In the genomic region with DNA sequence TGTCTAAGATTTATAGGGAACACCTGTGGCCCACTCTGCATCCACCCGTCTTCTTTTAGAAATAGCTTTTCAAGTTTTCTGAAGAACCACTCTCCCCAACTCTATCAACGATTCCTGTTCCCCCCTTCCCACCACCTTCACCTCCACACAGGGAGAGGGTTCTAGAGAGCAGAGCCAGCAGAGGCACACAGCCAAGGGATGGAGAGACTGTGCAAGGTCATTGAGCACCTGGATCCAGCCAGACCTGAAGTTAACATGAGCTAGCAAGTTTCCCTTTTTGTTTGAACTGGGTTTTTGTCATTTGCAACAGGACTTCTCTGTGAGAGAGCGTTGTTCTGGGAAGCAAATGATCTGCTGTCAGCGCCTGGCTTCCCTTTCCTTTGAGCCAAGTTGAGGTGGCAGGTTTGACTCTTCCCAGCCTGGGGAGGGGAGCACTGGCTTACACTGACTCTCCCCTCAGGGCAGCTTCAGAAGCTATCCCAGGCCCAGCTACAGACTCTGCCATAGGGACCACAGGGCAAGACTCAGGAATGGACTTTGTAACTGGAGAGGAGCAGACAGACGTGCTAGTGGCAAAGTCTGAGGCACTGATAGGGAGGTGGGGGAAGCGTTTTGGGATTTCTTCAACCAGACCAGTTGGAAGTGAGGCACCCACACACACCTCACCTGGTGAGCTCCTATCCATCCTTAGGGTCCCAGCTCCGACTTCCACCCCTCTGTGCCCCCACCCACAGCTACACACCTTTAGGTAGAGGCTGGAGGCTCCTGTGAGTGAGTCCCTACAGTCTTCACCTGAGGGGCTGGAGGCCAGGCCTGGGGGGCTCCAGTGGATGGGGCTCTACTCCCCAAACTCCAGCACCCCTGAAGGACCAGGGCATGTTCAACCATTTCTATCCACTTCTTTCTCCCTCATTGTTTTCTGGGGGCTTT, we compare ENCODE assay signal across 2 cellular contexts.
TF ChIP-seq lines count a peak whose summit lies in the region.

No MANE protein-coding gene starts in this region.

TF ChIP-seq in H1, 55 proteins besides CTCF, POLR2A, EP300 and RAD21:
- TF ChIP-seq EZH2 (IDR thresholded peaks at IDR 0.05; ENCODE audit: low read depth, low read length, severe bottlenecking) (no peak), JUN (IDR thresholded peaks at IDR 0.05; ENCODE audit: low read depth, low read length) (no peak), KDM4A (IDR thresholded peaks at IDR 0.05; ENCODE audit: low read depth, low read length, severe bottlenecking) (no peak), TAF1 (IDR thresholded peaks at IDR 0.05; ENCODE audit: low read depth, low read length) (no peak), EGR1 (IDR thresholded peaks at IDR 0.05; ENCODE audit: borderline replicate concordance, low read depth, low read length) (no peak), SIX5 (IDR thresholded peaks at IDR 0.05; ENCODE audit: low read depth, low read length) (no peak), POU5F1 (IDR thresholded peaks at IDR 0.05; ENCODE audit: low read depth, low read length) (no peak), HDAC2 (IDR thresholded peaks at IDR 0.05; ENCODE audit: borderline replicate concordance in 1 of 2, low read depth in 2 of 2, low read length in 2 of 2) (no peak), SIN3A (conservative IDR thresholded peaks at IDR 0.05 in 1 of 2, IDR thresholded peaks at IDR 0.05 in 1 of 2; ENCODE audit: low read depth in 1 of 2, low read length in 2 of 2) (no peak), CEBPB (IDR thresholded peaks at IDR 0.05; ENCODE audit: low read depth, low read length) (no peak), SRF (IDR thresholded peaks at IDR 0.05; ENCODE audit: low read depth, low read length) (no peak), SP4 (IDR thresholded peaks at IDR 0.05; ENCODE audit: low read length) (no peak), SUZ12 (IDR thresholded peaks at IDR 0.05; ENCODE audit: low read length) (no peak), PHF8 (conservative IDR thresholded peaks at IDR 0.05; ENCODE audit: low read depth, low read length) (no peak), BACH1 (IDR thresholded peaks at IDR 0.05; ENCODE audit: low read length) (no peak)
- TF ChIP-seq, protein P1, sequence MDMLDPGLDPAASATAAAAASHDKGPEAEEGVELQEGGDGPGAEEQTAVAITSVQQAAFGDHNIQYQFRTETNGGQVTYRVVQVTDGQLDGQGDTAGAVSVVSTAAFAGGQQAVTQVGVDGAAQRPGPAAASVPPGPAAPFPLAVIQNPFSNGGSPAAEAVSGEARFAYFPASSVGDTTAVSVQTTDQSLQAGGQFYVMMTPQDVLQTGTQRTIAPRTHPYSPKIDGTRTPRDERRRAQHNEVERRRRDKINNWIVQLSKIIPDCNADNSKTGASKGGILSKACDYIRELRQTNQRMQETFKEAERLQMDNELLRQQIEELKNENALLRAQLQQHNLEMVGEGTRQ (IDR thresholded peaks at IDR 0.05; ENCODE audit: low read length): no peak

TF ChIP-seq in HepG2, 621 proteins besides CTCF, POLR2A, EP300 and RAD21:
- TF ChIP-seq ASH2L (IDR thresholded peaks at IDR 0.05; ENCODE audit: insufficient read length, low read depth, low read length) (no peak), HNF4G (IDR thresholded peaks at IDR 0.05; ENCODE audit: borderline replicate concordance, low read depth, low read length) (0 out of 2 replicates have a peak, but pooled peaks have one; percentile 41), HNF4G (CRISPR knock-in tag; IDR thresholded peaks at IDR 0.05; ENCODE audit: borderline replicate concordance, low read depth) (no peak), ZNF263 (CRISPR knock-in tag; IDR thresholded peaks at IDR 0.05) (peak; percentile 50; the same call in 1 of the 2 replicates), ZNF670 (CRISPR knock-in tag; IDR thresholded peaks at IDR 0.05; ENCODE audit: borderline replicate concordance) (no peak), HNF4A (CRISPR knock-in tag; IDR thresholded peaks at IDR 0.05) (peak; percentile 55), ZNF329 (CRISPR knock-in tag; IDR thresholded peaks at IDR 0.05; ENCODE audit: low read depth) (peak; percentile 98), ATF7 (IDR thresholded peaks at IDR 0.05) (no peak), ATF7 (CRISPR knock-in tag; IDR thresholded peaks at IDR 0.05) (no peak)
